ENCODE assay signal across 8 cellular contexts in the genomic region with DNA sequence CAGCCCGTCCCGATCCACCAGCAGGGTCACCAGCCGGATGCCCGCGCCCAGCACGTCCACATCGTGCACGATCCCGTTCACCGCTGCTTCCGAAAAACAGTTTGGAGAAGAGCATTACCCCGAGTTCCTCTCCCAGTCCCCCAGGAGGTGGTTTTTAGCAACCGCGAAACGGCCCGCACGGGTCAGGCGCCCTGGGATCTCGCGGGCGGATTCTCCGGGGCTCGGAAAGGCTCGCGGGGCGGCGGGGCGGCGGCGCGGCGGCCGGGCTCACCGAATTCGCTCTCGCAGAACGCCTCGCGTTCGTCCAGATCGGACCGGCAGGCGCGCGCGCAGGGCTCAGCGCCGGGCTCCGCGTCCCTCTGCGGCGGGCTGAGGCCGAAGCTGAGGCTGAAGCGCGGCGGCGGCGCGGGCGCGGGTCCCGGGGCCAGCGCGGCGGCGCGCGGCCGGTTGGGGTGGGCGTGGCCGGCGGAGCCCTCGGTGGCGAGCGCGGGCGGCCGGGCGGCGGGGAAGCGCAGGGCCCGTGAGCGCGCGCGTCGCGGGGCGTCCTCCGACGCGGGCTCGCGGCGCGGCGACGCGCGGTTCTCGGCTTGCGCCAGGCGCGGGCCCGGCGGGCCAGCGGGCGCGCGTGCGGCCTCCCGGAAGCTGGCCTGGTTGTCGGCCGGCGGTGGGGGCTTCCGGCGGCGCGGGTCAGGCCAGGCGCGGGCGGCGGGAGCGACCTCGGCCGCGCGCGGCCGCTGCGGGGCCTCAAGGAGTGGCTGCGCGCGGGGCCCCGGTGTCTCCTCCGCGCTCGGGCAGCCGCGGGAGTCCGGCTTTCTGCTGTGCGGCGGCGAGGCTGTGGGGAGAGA. TPM values are rescaled to one million over a fixed set of nuclear protein-coding genes. Genes with fewer than 3 reads are reported as not detected.
DNase-seq lines count a peak whose midpoint lies in the region; ATAC-seq and TF ChIP-seq lines count a peak whose summit lies in the region.

No MANE protein-coding gene starts in this region.

- DNase-seq in CD4-positive, alpha-beta T cell = peak; percentile 39 to 71 (median 56)
- DNase-seq in NOMO-1 treated with DMSO at 0.1 percent for 48 hours (lab: John Stamatoyannopoulos, UW; ENCODE audit: unreplicated experiment) (peak; percentile 69), epidermal melanocyte (ENCODE audit: insufficient read length, low spot score) (peak; percentile 74)
- peak; percentile 87 for DNase-seq in activated CD8-positive, alpha-beta memory T cell treated with anti-CD3 and anti-CD28 coated beads, Interleukin-2, amount 50 U/mL, for 48 hours
- peak; percentile 62 to 74 for DNase-seq in stimulated activated CD8-positive, alpha-beta memory T cell treated with anti-CD3 and anti-CD28 coated beads, Interleukin-2, amount 100 ng/mL, for 48 hours (ENCODE audit: low read depth in 2 of 2)

- no peak overlapping the region for H3K27ac ChIP-seq in CD4-positive, alpha-beta T cell (ENCODE audit: low read depth, low read length)

- H3K4me3 Mint-ChIP-seq in CD4-positive, alpha-beta T cell = peak overlapping the region; percentile 89

- H3K36me3 Mint-ChIP-seq in CD4-positive, alpha-beta T cell (ENCODE audit: low read depth) = peaks cover 12% of the 10 kb centered on the region

- POLR2A ChIA-PET in CD4-positive, alpha-beta T cell (lab: Charles Lee) = interaction anchor here (1.5 to 3.4 kb wide), 2 partner anchors 27 to 42 kb away, joined by 3 to 18 read pairs; partner anchors contain the start of gene KPNA2

- no peak for TF ChIP-seq CTCF in CD4-positive, alpha-beta T cell (IDR thresholded peaks at IDR 0.05)

- H3K9me3 ChIP-seq in CD4-positive, alpha-beta T cell (ENCODE audit: control insufficient read depth, low read length) = no peaks in the 10 kb centered on the region
- H3K9me3 ChIP-seq in mononuclear cell (ENCODE audit: low read depth, low read length) = no peaks in the 10 kb centered on the region

- peaks cover 16% of the 10 kb centered on the region for H3K27me3 Mint-ChIP-seq in CD4-positive, alpha-beta T cell

- H3K4me1 Mint-ChIP-seq in CD4-positive, alpha-beta T cell (ENCODE audit: low read depth) = peaks cover 32% of the 10 kb centered on the region

- H3K27ac Mint-ChIP-seq in CD4-positive, alpha-beta T cell = peak overlapping the region; percentile 75

- intact Hi-C loops in CD4-positive, alpha-beta T cell (cut with DNase I, micrococcal nuclease) = loop anchor here in 1 of 2 experiments (5.0 kb wide), 2 partner anchors 39 to 1334 kb away; partner anchors contain the start of gene ABCA5

- peaks cover 14% of the 10 kb centered on the region for H3K27me3 ChIP-seq in CD4-positive, alpha-beta T cell (ENCODE audit: control insufficient read depth, insufficient read depth, low read length)
- H3K27me3 ChIP-seq in mononuclear cell (ENCODE audit: insufficient read depth, low read length) = peaks cover 7% of the 10 kb centered on the region

- H3K4me3 ChIP-seq in mononuclear cell (ENCODE audit: low read length) = peak overlapping the region; percentile 65

- no peaks in the 10 kb centered on the region for H3K9me3 Mint-ChIP-seq in CD4-positive, alpha-beta T cell

- ATAC-seq in CD4-positive, alpha-beta T cell (ENCODE audit: poor library complexity) = peak; percentile 56
- ATAC-seq in GM19395 (IDR thresholded peaks at IDR 0.05; ENCODE audit: unreplicated experiment) (peak; percentile 68), HG03520 (IDR thresholded peaks at IDR 0.05; ENCODE audit: unreplicated experiment) (peak; percentile 72)

- CTCF ChIA-PET in CD4-positive, alpha-beta T cell (lab: Charles Lee) = interaction anchor here (0.9 kb wide), 1 partner anchor 27 kb away, joined by 3 read pairs; no protein-coding TSS in a partner anchor

- H3K4me1 ChIP-seq in mononuclear cell (ENCODE audit: insufficient read depth, low read length) = peaks cover 41% of the 10 kb centered on the region

RNA-seq across cellular contexts. Expression of gene C17orf58, which starts 2.9 kb away (rescaled TPM):
- under 1 TPM; 0.22 to 0.31 TPM for total RNA-seq in CD4-positive, alpha-beta T cell
- 2.1 TPM for total RNA-seq in mononuclear cell

RNA-seq across cellular contexts. Expression of gene KPNA2, which starts 42.2 kb away (rescaled TPM):
- total RNA-seq in CD4-positive, alpha-beta T cell = 10 to 100 TPM; 64.4 to 65.9 TPM
- 33.8 TPM for total RNA-seq in mononuclear cell
